20 cellular contexts compared by ENCODE assay signal in genomic region chr16:81809567-81809966, GRCh38. TPM values are rescaled to one million over a fixed set of nuclear protein-coding genes. Genes with fewer than 3 reads are reported as not detected.
DNase-seq lines count a peak whose midpoint lies in the region; ATAC-seq, FAIRE-seq and TF ChIP-seq lines count a peak whose summit lies in the region.
"Had no signal": no experiment of that assay in that cellular context is flagged by ENCODE, and none has a peak within 500 bp of the region (broad histone marks: within the 10 kb centered on the region; RNA-seq: fewer than 3 reads in every experiment).

No MANE protein-coding gene starts in this region.

- RAD21 ChIA-PET in GM12878 (lab: Charles Lee; ENCODE audit: unreplicated experiment): interaction anchor here (0.6 to 3.3 kb wide), 16 partner anchors 9 to 717 kb away, joined by 3 to 40 read pairs (median 11); partner anchors contain the start of gene PLCG2

- peaks cover 87% of the 10 kb centered on the region for H3K79me2 ChIP-seq in GM12878 (ENCODE audit: control insufficient read depth, insufficient read depth, low read length)

- no peaks in the 10 kb centered on the region for H3K27me3 ChIP-seq in GM06990 (replicated peaks; ENCODE audit: control insufficient read depth, insufficient read depth, low read length)
- no peaks in the 10 kb centered on the region for H3K27me3 ChIP-seq in GM12878 (replicated peaks in 1 of 2; ENCODE audit: control insufficient read depth in 2 of 2, insufficient read depth in 2 of 2, low read length in 1 of 2)
- no peaks in the 10 kb centered on the region for H3K27me3 ChIP-seq in neutrophil

- no peak for TF ChIP-seq POLR2A in GM12878 (IDR thresholded peaks at IDR 0.05; ENCODE audit: low read depth, low read length)

- peaks cover 3% of the 10 kb centered on the region; the same call in 1 of the 3 replicates for H3K9me3 ChIP-seq in GM12878 (replicated peaks; ENCODE audit: control insufficient read depth, insufficient read depth, low read length)
- no peaks in the 10 kb centered on the region for H3K9me3 ChIP-seq in neutrophil
- H3K9me3 ChIP-seq: Caco-2 had no signal

- peaks cover 6% of the 10 kb centered on the region; the same call in 1 of the 2 replicates for H3K36me3 ChIP-seq in GM06990 (ENCODE audit: control insufficient read depth, insufficient read depth, low read length)
- peaks cover 7 to 8% of the 10 kb centered on the region in 2 experiments for H3K36me3 ChIP-seq in GM12878 (ENCODE audit: control insufficient read depth in 2 of 2, insufficient read depth in 2 of 2, low read length in 1 of 2)
- peaks cover 6% of the 10 kb centered on the region for H3K36me3 ChIP-seq in neutrophil

- no TSS peak for BruUV-seq in GM12878 (replicated peaks; lab: Mats Ljungman, UMichigan)

- TF ChIP-seq CTCF in GM06990 (IDR thresholded peaks at IDR 0.05; ENCODE audit: insufficient read depth, low read length, poor library complexity, severe bottlenecking) (no peak), GM12878 (IDR thresholded peaks at IDR 0.05 in 2 of 3, conservative IDR thresholded peaks at IDR 0.05 in 1 of 3; ENCODE audit: control insufficient read depth in 2 of 3, extremely low read depth in 1 of 3, insufficient read depth in 1 of 3, low read depth in 3 of 3, low read length in 3 of 3) (no peak), neutrophil (IDR thresholded peaks at IDR 0.05) (no peak)

- H3K27ac ChIP-seq in GM12878 (ENCODE audit: control insufficient read depth, insufficient read depth) (peak overlapping the region; percentile 99), neutrophil (peak overlapping the region; percentile 62)
- H3K27ac ChIP-seq: RWPE1 had no signal

- DNase-seq in GM06990 (ENCODE audit: extremely low read depth, insufficient read length): no peak
- no peak for DNase-seq in GM12878 (ENCODE audit: low read depth, low spot score)
- DNase-seq in hippocampal formation (lab: John Stamatoyannopoulos, UW): no peak
- no peak for DNase-seq in NCI-H2227 (lab: John Stamatoyannopoulos, UW; ENCODE audit: unreplicated experiment)
- no peak for DNase-seq in D341Med (ENCODE audit: low spot score)
- DNase-seq: activated naive CD4-positive, alpha-beta T cell treated with Interleukin-2 at 50 U/mL for 16 hours; activated T-cell treated with anti-CD3 and anti-CD28 coated beads, Interleukin-2, amount 50 U/mL, for 4 hours; aorta; Caco-2; effector CD4-positive, alpha-beta T cell; foreskin melanocyte; mesendoderm; NCI-H1092 had no signal

- H3K4me1 ChIP-seq in GM12878 (ENCODE audit: control insufficient read depth, insufficient read depth, low read length) (peaks cover 78% of the 10 kb centered on the region), neutrophil (ENCODE audit: control insufficient read depth in 1 of 2, insufficient read depth in 1 of 2, low read depth in 1 of 2, low read length in 1 of 2) (peaks cover 55 to 61% of the 10 kb centered on the region in 2 experiments)
- H3K4me1 ChIP-seq: Caco-2 had no signal

- CTCF ChIA-PET in GM12878 (lab: Yijun Ruan, JAX): interaction anchor here (0.7 to 3.0 kb wide), 11 partner anchors 9 to 69 kb away, joined by 3 to 30 read pairs (median 4); no protein-coding TSS in a partner anchor

- TF ChIP-seq RAD21 in GM12878 (IDR thresholded peaks at IDR 0.05; ENCODE audit: insufficient read depth, low read depth, low read length): no peak

- FAIRE-seq in GM12878 (lab: Jason Lieb, UNC): no peak

- H3K9ac ChIP-seq in GM12878 (ENCODE audit: control insufficient read depth, insufficient read depth, low read length): peak overlapping the region; percentile 57

- POLR2A ChIA-PET in GM12878 (lab: Charles Lee): interaction anchor here (0.5 to 3.1 kb wide), 11 partner anchors 9 to 95 kb away, joined by 3 to 34 read pairs (median 5); no protein-coding TSS in a partner anchor

- intact Hi-C loops in GM12878 (cut with micrococcal nuclease; ENCODE audit: unreplicated experiment): loop anchor here (1.0 to 2.0 kb wide), 2 partner anchors 11 to 25 kb away; no protein-coding TSS in a partner anchor

- peak overlapping the region; percentile 97 for H3K4me2 ChIP-seq in GM12878 (ENCODE audit: control insufficient read depth, insufficient read depth)
- H3K4me2 ChIP-seq: GM23338 had no signal

- SMC1A ChIA-PET in GM12878 (lab: Charles Lee; ENCODE audit: uncharacterized antibody, unreplicated experiment): interaction anchor here (0.7 to 6.6 kb wide), 18 partner anchors 7 to 71 kb away, joined by 3 to 117 read pairs (median 8); partner anchors contain the start of gene PLCG2

- no peak for TF ChIP-seq EP300 in GM12878 (IDR thresholded peaks at IDR 0.05; ENCODE audit: borderline replicate concordance in 1 of 2, control insufficient read depth in 1 of 2, low read depth in 2 of 2, low read length in 2 of 2)

- no peaks in the 10 kb centered on the region for H4K20me1 ChIP-seq in GM12878 (ENCODE audit: control insufficient read depth, insufficient read depth)

- peak; percentile 3 for ATAC-seq in HG02642 (IDR thresholded peaks at IDR 0.05; ENCODE audit: poor library complexity, unreplicated experiment)
- ATAC-seq in GM12878: peak; percentile 2
- no peak for ATAC-seq in HG03442 (IDR thresholded peaks at IDR 0.05; ENCODE audit: unreplicated experiment)
- ATAC-seq: GM23338, SK-N-SH treated with all-trans-retinoic acid at 6 μM for 48 hours, WTC11 had no signal

- H2AFZ ChIP-seq in GM12878 (ENCODE audit: control insufficient read depth, low read depth, low read length): no peak overlapping the region
- H2AFZ ChIP-seq: GM23338 had no signal

- 2% methylated on average over 4 of the region's 4 CpGs for WGBS in GM12878 (ENCODE audit: insufficient coverage, insufficient replicate concordance, low lambda C conversion rate, missing lambda C conversion rate)

- in situ Hi-C loops in GM12878 (cut with MboI): no loop called here

- H3K4me3 ChIP-seq in GM06990 (replicated peaks; ENCODE audit: low read depth, low read length) (peak overlapping the region; percentile 34), GM12878 (peak overlapping the region; percentile 48; the same call in 1 of the 2 replicates), neutrophil (ENCODE audit: low read depth in 1 of 2, low read length in 1 of 2) (no peak overlapping the region)
- H3K4me3 ChIP-seq: GM23338 had no signal

TF ChIP-seq in GM12878, 131 proteins besides CTCF, POLR2A, EP300 and RAD21:
- 0 out of 2 replicates have a peak, but pooled peaks have one; percentile 42 for TF ChIP-seq TARDBP (IDR thresholded peaks at IDR 0.05; ENCODE audit: borderline replicate concordance)
- TF ChIP-seq NFIC (IDR thresholded peaks at IDR 0.05; ENCODE audit: low read depth, low read length): no peak

RNA-seq across cellular contexts. Expression of gene PLCG2, which starts 30.5 kb away (rescaled TPM):
- 718 and 719 TPM in 2 replicates for total RNA-seq in GM12878 (2013; cell fraction: nucleolus; rRNA removed)
- total RNA-seq in GM12878 (2014; rRNA removed) (131 and 138 TPM in 2 replicates), GM12878 (2014; rRNA removed; fragmentation: Illumina TruSeq; extraction: Trizol) (137 and 139 TPM in 2 replicates), GM12878 (2021) (243 and 256 TPM in 2 replicates)
- polyA plus RNA-seq in GM12878 (2011; ENCODE audit: low read depth): 62.1 TPM
- polyA plus RNA-seq in GM12878 (2011; rRNA removed) (245 and 253 TPM in 2 replicates), GM12878 (2014; fragmentation: Illumina TruSeq; extraction: Trizol) (151 and 159 TPM in 2 replicates), GM12878 (2014; fragmentation: Nextera tagmentation; extraction: Ambion mirVana) (10 to 100 TPM; 47.6 to 53.9 TPM), GM12878 (2014; rRNA removed) (148 and 152 TPM in 2 replicates), GM12878 (2016; fragmentation: Nextera tagmentation; extraction: Ambion mirVana) (100 to 1,000 TPM; 156 to 168 TPM)
- 204 and 222 TPM in 2 replicates for polyA plus RNA-seq in GM12878 (2011; cell fraction: cytosol; rRNA removed)
- 783 and 874 TPM in 2 replicates for polyA plus RNA-seq in GM12878 (2011; cell fraction: nucleus; rRNA removed)
- 112 and 157 TPM in 2 replicates for polyA plus RNA-seq in GM12878 (2012)
- polyA minus RNA-seq in GM12878 (2011; rRNA and poly(A)+ RNA removed): 502 and 650 TPM in 2 replicates
- polyA minus RNA-seq in GM12878 (2011; cell fraction: cytosol; rRNA and poly(A)+ RNA removed): 202 and 205 TPM in 2 replicates
- 448 and 681 TPM in 2 replicates for polyA minus RNA-seq in GM12878 (2011; cell fraction: nucleus; rRNA and poly(A)+ RNA removed)

Comparison
In these comparisons a context has a peak if more than half of its experiments do, and no peak if none do; other contexts are left out.
1. H3K4me3 ChIP-seq: peak in GM06990 (single experiment) and GM12878 (single experiment); none in neutrophil (0 of 2).